In genomic region chr20:48880936-48881657, GRCh38 we compare ENCODE assay signal across 31 cellular contexts.
"Had no signal": no experiment of that assay in that cellular context is flagged by ENCODE, and none has a peak within 500 bp of the region (broad histone marks: within the 10 kb centered on the region; RNA-seq: fewer than 3 reads in every experiment).

No MANE protein-coding gene starts in this region.

- H3K27ac ChIP-seq: brain microvascular endothelial cell, coronary artery, dorsolateral prefrontal cortex, epithelial cell of prostate, esophagus squamous epithelium, VCaP had no signal

- DNase-seq: activated CD4-positive, alpha-beta memory T cell treated with anti-CD3 and anti-CD28 coated beads, Interleukin-2, amount 10 ng/mL, durations not matched to agents 7 days and 5 days; activated CD4-positive, alpha-beta T cell treated with anti-CD3 and anti-CD28 coated beads for 1 hour; activated CD4-positive, alpha-beta T cell treated with anti-CD3 and anti-CD28 coated beads for 4 hours; activated CD4-positive, alpha-beta T cell treated with anti-CD3 and anti-CD28 coated beads, Interleukin-2, amount 10 ng/mL, durations not matched to agents 7 days and 5 days; activated CD4-positive, alpha-beta T cell treated with anti-CD3 and anti-CD28 coated beads, Interleukin-2, amount 50 U/mL, for 4 hours; activated CD8-positive, alpha-beta memory T cell treated with anti-CD3 and anti-CD28 coated beads, Interleukin-2, amount 50 U/mL, for 48 hours; activated gamma-delta T cell; activated naive CD4-positive, alpha-beta T cell; activated naive CD4-positive, alpha-beta T cell treated with anti-CD3 and anti-CD28 coated beads, Interleukin-2, amount 10 ng/mL, durations not matched to agents 7 days and 5 days; activated T-cell treated with anti-CD3 and anti-CD28 coated beads for 4 hours; activated T-cell treated with anti-CD3 and anti-CD28 coated beads, Interleukin-2, amount 50 U/mL, for 24 hours; activated T-cell treated with anti-CD3 and anti-CD28 coated beads, Interleukin-2, amount 50 U/mL, for 72 hours; amniotic stem cell; brain microvascular endothelial cell; dorsolateral prefrontal cortex; effector memory CD4-positive, alpha-beta T cell; endodermal cell; esophagus squamous epithelium; foreskin fibroblast; head of caudate nucleus; hippocampal formation; T-helper 2 cell had no signal

- H3K4me3 ChIP-seq: coronary artery, dorsolateral prefrontal cortex, esophagus squamous epithelium had no signal

- H3K9me3 ChIP-seq: esophagus squamous epithelium had no signal

- H3K36me3 ChIP-seq: brain microvascular endothelial cell, esophagus squamous epithelium had no signal

- H3K27me3 ChIP-seq: brain microvascular endothelial cell, dorsolateral prefrontal cortex, esophagus squamous epithelium had no signal

- FAIRE-seq: astrocyte, bronchial epithelial cell, frontal cortex, TTC549 had no signal

- ATAC-seq: activated naive CD4-positive, alpha-beta T cell treated with anti-CD3 and anti-CD28 coated beads, Interleukin-2, amount 50 U/mL, for 72 hours; activated T-cell treated with anti-CD3 and anti-CD28 coated beads, Interleukin-2, amount 50 U/mL, for 72 hours; WTC11 had no signal
